1 cellular context compared by ENCODE assay signal in the genomic region with DNA sequence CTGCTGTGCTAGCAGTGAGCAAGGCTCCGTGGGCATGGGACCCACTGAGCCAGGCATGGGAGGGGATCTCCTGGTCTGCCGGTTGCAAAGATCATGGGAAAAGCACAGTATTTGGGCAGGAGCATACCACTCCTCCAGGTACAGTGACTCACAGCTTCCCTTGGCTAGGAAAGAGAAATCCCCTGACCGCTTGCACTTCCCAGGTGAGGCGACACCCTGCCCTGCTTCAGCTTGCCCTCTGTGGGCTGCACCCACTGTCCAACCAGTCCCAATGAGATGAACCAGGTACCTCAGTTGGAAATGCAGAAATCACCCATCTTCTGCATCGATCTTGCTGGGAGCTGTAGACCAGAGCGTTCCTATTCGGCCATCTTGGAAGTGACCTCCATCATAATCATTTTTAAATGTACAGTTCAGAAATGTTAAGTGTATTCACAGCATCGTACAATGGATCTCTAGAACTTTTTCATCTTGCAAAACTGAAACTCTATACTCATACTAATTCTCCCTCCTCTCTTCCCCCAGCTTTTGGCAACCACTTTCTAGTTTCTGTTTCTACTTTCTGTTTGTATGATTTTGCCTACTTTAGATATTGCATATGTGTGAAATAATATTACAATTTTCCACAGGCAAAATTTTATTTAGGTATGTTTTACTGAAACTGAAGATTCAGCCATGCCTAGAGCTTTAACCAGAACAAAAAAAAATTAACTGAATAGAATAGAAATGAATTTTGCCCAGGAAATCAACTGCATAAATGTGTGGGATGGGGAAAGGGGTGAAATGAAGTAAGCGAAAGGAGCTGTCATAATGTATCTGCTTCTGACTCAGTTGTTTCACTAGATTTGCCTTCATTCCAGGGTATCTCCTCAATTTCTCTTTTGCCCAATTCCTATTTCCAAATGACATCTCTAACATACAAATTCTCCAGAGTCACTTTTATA.
TF ChIP-seq lines count a peak whose summit lies in the region.

No MANE protein-coding gene starts in this region.

TF ChIP-seq in GM12878, 131 proteins besides CTCF, POLR2A, EP300 and RAD21 (continued from another document):
- TF ChIP-seq TCF7 (IDR thresholded peaks at IDR 0.05; ENCODE audit: borderline replicate concordance) = no peak
- TF ChIP-seq KDM1A (IDR thresholded peaks at IDR 0.05; ENCODE audit: borderline replicate concordance) = no peak
- TF ChIP-seq, protein P1, sequence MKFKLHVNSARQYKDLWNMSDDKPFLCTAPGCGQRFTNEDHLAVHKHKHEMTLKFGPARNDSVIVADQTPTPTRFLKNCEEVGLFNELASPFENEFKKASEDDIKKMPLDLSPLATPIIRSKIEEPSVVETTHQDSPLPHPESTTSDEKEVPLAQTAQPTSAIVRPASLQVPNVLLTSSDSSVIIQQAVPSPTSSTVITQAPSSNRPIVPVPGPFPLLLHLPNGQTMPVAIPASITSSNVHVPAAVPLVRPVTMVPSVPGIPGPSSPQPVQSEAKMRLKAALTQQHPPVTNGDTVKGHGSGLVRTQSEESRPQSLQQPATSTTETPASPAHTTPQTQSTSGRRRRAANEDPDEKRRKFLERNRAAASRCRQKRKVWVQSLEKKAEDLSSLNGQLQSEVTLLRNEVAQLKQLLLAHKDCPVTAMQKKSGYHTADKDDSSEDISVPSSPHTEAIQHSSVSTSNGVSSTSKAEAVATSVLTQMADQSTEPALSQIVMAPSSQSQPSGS (IDR thresholded peaks at IDR 0.05; ENCODE audit: low read length) = peak; percentile 58; the same call in 1 of the 2 replicates
- peak; percentile 82; the same call in 1 of the 2 replicates for TF ChIP-seq BCL11A (IDR thresholded peaks at IDR 0.05; ENCODE audit: low read depth, low read length)
- TF ChIP-seq, protein P2, sequence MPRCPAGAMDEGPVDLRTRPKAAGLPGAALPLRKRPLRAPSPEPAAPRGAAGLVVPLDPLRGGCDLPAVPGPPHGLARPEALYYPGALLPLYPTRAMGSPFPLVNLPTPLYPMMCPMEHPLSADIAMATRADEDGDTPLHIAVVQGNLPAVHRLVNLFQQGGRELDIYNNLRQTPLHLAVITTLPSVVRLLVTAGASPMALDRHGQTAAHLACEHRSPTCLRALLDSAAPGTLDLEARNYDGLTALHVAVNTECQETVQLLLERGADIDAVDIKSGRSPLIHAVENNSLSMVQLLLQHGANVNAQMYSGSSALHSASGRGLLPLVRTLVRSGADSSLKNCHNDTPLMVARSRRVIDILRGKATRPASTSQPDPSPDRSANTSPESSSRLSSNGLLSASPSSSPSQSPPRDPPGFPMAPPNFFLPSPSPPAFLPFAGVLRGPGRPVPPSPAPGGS (IDR thresholded peaks at IDR 0.05; ENCODE audit: borderline replicate concordance, insufficient read depth, low read depth, low read length, poor library complexity, severe bottlenecking) = peak; percentile 47
- TF ChIP-seq, protein P3, sequence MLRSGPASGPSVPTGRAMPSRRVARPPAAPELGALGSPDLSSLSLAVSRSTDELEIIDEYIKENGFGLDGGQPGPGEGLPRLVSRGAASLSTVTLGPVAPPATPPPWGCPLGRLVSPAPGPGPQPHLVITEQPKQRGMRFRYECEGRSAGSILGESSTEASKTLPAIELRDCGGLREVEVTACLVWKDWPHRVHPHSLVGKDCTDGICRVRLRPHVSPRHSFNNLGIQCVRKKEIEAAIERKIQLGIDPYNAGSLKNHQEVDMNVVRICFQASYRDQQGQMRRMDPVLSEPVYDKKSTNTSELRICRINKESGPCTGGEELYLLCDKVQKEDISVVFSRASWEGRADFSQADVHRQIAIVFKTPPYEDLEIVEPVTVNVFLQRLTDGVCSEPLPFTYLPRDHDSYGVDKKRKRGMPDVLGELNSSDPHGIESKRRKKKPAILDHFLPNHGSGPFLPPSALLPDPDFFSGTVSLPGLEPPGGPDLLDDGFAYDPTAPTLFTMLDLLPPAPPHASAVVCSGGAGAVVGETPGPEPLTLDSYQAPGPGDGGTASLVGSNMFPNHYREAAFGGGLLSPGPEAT (IDR thresholded peaks at IDR 0.05; ENCODE audit: low read depth) = peak; percentile 44; the same call in 1 of the 2 replicates
- peak; percentile 61 for TF ChIP-seq ATF7 (IDR thresholded peaks at IDR 0.05; ENCODE audit: low read depth)
- TF ChIP-seq IKZF2 (IDR thresholded peaks at IDR 0.05) = peak; percentile 64 to 71; a peak in 3 of 4 replicates
- no peak for TF ChIP-seq STAT1 (conservative IDR thresholded peaks at IDR 0.05)
- TF ChIP-seq JUNB (IDR thresholded peaks at IDR 0.05) = peak; percentile 92
- TF ChIP-seq EGR1 (IDR thresholded peaks at IDR 0.05; ENCODE audit: borderline replicate concordance in 1 of 2, low read depth in 2 of 2, low read length in 2 of 2) = no peak
TF ChIP-seq in GM12878: peak in this region for 13.
